8 cellular contexts compared by ENCODE assay signal in the genomic region with DNA sequence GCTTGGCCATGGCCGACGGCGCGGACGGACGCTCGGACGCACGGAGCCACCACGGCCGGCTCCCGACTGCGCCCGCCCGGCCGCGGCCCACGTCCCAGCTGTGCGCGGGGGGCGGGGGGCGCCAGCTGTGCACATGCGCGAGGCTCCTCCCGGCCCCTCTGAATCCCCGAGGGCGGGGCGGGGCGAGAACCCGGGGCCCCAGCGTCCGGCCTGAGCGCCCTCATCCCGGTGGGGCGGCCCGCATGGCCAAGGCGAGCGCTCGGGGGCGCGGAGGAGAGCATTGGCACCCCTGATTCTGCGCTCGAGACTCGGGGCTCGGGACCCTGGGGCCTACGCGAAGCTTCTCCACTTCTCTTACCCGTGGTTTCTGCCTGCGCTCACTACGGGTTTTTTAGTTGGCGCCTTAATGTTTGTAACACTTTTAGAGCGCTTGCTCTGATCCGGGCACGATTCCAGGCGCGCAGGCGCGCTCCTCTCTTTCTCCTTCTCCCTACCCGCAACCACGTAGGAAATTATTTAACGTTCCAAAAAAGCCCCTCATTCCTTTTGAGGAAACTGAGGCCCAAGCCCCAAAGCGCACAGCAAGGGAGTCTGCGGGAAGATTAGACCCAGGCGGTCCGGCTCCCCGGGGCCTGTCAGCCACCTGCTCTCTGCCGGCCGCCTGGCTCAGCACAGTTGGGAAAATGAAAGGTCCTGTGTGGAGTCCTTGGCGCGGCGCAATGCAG. TPM values are rescaled to one million over a fixed set of nuclear protein-coding genes. Genes with fewer than 3 reads are reported as not detected.
DNase-seq lines count a peak whose midpoint lies in the region; ATAC-seq and TF ChIP-seq lines count a peak whose summit lies in the region.

A gene with protein sequence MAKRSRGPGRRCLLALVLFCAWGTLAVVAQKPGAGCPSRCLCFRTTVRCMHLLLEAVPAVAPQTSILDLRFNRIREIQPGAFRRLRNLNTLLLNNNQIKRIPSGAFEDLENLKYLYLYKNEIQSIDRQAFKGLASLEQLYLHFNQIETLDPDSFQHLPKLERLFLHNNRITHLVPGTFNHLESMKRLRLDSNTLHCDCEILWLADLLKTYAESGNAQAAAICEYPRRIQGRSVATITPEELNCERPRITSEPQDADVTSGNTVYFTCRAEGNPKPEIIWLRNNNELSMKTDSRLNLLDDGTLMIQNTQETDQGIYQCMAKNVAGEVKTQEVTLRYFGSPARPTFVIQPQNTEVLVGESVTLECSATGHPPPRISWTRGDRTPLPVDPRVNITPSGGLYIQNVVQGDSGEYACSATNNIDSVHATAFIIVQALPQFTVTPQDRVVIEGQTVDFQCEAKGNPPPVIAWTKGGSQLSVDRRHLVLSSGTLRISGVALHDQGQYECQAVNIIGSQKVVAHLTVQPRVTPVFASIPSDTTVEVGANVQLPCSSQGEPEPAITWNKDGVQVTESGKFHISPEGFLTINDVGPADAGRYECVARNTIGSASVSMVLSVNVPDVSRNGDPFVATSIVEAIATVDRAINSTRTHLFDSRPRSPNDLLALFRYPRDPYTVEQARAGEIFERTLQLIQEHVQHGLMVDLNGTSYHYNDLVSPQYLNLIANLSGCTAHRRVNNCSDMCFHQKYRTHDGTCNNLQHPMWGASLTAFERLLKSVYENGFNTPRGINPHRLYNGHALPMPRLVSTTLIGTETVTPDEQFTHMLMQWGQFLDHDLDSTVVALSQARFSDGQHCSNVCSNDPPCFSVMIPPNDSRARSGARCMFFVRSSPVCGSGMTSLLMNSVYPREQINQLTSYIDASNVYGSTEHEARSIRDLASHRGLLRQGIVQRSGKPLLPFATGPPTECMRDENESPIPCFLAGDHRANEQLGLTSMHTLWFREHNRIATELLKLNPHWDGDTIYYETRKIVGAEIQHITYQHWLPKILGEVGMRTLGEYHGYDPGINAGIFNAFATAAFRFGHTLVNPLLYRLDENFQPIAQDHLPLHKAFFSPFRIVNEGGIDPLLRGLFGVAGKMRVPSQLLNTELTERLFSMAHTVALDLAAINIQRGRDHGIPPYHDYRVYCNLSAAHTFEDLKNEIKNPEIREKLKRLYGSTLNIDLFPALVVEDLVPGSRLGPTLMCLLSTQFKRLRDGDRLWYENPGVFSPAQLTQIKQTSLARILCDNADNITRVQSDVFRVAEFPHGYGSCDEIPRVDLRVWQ (N-terminal part only) (minus strand): TSS at position 70 of the 725 bp plus-strand sequence. CDS start 60 bp downstream, at position 10.

- H3K9ac ChIP-seq in endodermal cell (ENCODE audit: extremely low read depth, low read length, poor library complexity, severe bottlenecking) = peak within 1 kb of the TSS; percentile 75

- H3K27ac Mint-ChIP-seq in endodermal cell = peak within 1 kb of the TSS; percentile 76

- H3K36me3 ChIP-seq in endodermal cell (ENCODE audit: control insufficient read depth, insufficient read depth, low read length) = peaks cover 11% of the 10 kb centered on the region
- H3K36me3 ChIP-seq in upper lobe of left lung = no peaks in the 10 kb centered on the region

- H3K9me3 ChIP-seq in endodermal cell (ENCODE audit: control insufficient read depth, low read length) (no peaks in the 10 kb centered on the region), upper lobe of left lung (no peaks in the 10 kb centered on the region)

- no peaks in the 10 kb centered on the region for H3K27me3 ChIP-seq in endodermal cell (ENCODE audit: control insufficient read depth, insufficient read depth, low read length, poor library complexity, severe bottlenecking)
- H3K27me3 ChIP-seq in upper lobe of left lung = peaks cover 0 to 10% (median 4%) of the 10 kb centered on the region in 4 donors

- peak in 2 of 4 donors; percentile 27 to 61 for TF ChIP-seq POLR2A in upper lobe of left lung (IDR thresholded peaks at IDR 0.05)

- H3K4me3 Mint-ChIP-seq in endodermal cell = peak within 1 kb of the TSS; percentile 89

- DNase-seq in G401 (ENCODE audit: low spot score) (no peak), NCI-H510A treated with DMSO at 0.1 percent for 48 hours (lab: John Stamatoyannopoulos, UW) (peak; percentile 43), endodermal cell (peak; percentile 86), mesenteric fat pad (ENCODE audit: low spot score) (peak; percentile 88), upper lobe of left lung (peak in 1 of 2 donors; percentile 91)
- no peak for DNase-seq in activated effector memory CD4-positive, alpha-beta T cell treated with Interleukin-2 at 50 U/mL for 16 hours

- H3K27me3 Mint-ChIP-seq in endodermal cell (ENCODE audit: insufficient read depth) = peaks cover 45% of the 10 kb centered on the region

- no peaks in the 10 kb centered on the region for H3K9me3 Mint-ChIP-seq in endodermal cell

- H3K36me3 Mint-ChIP-seq in endodermal cell (ENCODE audit: low read depth) = peaks cover 8% of the 10 kb centered on the region

- TF ChIP-seq CTCF in endodermal cell (conservative IDR thresholded peaks at IDR 0.05) (no peak), upper lobe of left lung (IDR thresholded peaks at IDR 0.05) (no peak)

- H3K4me1 Mint-ChIP-seq in endodermal cell = peaks cover 19% of the 10 kb centered on the region

- 22 to 38% methylated on average over 41 to 71 of the region's 71 CpGs for WGBS in endodermal cell (ENCODE audit: insufficient coverage in 1 of 2, insufficient read length in 1 of 2), 2 experiments
- 2 to 4% methylated on average over 28 to 59 of the region's 71 CpGs for WGBS in upper lobe of left lung, 2 donors

- in situ Hi-C loops in G401 (cut with HindIII; ENCODE audit: low sequenced_read_pairs) = no loop called here

- H3K27ac ChIP-seq in endodermal cell (ENCODE audit: low read depth, low read length) = peak within 1 kb of the TSS; percentile 90
- H3K27ac ChIP-seq in upper lobe of left lung = peak within 1 kb of the TSS; percentile 81 to 96 (median 91)

- ATAC-seq in upper lobe of left lung (ENCODE audit: low FRiP score in 2 of 2) = peak in 1 of 2 donors; percentile 84
- ATAC-seq in HG03135 (IDR thresholded peaks at IDR 0.05; ENCODE audit: unreplicated experiment) = no peak
- ATAC-seq in HG03095 (IDR thresholded peaks at IDR 0.05; ENCODE audit: unreplicated experiment) = no peak

- H3K4me3 ChIP-seq in endodermal cell (ENCODE audit: low read length) (peak within 1 kb of the TSS; percentile 84), upper lobe of left lung (peak within 1 kb of the TSS; percentile 66 to 76 (median 74))

- peaks cover 3% of the 10 kb centered on the region for H3K4me1 ChIP-seq in endodermal cell (ENCODE audit: control insufficient read depth, insufficient read depth, low read length)
- H3K4me1 ChIP-seq in upper lobe of left lung = peaks cover 14 to 42% (median 21%) of the 10 kb centered on the region in 4 donors

- no peak for TF ChIP-seq EP300 in upper lobe of left lung (IDR thresholded peaks at IDR 0.05)

RNA-seq across cellular contexts. Expression of the gene that starts here (rescaled TPM):
- 16.4 and 25.4 TPM in 2 replicates for total RNA-seq in G401 (2014; rRNA removed; shearing (Covaris generic))
- total RNA-seq in endodermal cell (100 to 1,000 TPM; 212 to 247 TPM), mesenteric fat pad (228 TPM), upper lobe of left lung (10 to 100 TPM; 20.8 to 65.6 (median 38.5) TPM)
- 106 TPM for polyA plus RNA-seq in endodermal cell (2013, experiment 1 of 2)
- 104 TPM for polyA plus RNA-seq in endodermal cell (2013, experiment 2 of 2)

Comparison
In these comparisons a context has a peak if more than half of its experiments do, and no peak if none do; other contexts are left out.
1. DNase-seq: peak in NCI-H510A treated with DMSO at 0.1 percent for 48 hours (single experiment), endodermal cell (single experiment) and mesenteric fat pad (single experiment); none in G401 (single experiment) and activated effector memory CD4-positive, alpha-beta T cell treated with Interleukin-2 at 50 U/mL for 16 hours (single experiment).